ENCODE assay signal across 8 cellular contexts in genomic region chr7:74289018-74289659, GRCh38. TPM values are rescaled to one million over a fixed set of nuclear protein-coding genes. Genes with fewer than 3 reads are reported as not detected.
DNase-seq lines count a peak whose midpoint lies in the region; ATAC-seq and TF ChIP-seq lines count a peak whose summit lies in the region.

TSS of gene CLIP2 (plus strand) at chr7:74289407. CDS start at chr7:74317547, 28,140 bp downstream.

- intact Hi-C loops in adrenal gland (cut with DNase I), result no loop called here
- intact Hi-C loops in heart left ventricle (cut with DNase I), result loop anchor here in 3 of 10 donors (1.0 to 5.0 kb wide), 4 partner anchors 18 to 108 kb away; partner anchors contain the start of gene RFC2 (in 2 of the 3)
- intact Hi-C loops in thyroid gland (cut with DNase I), result no loop called here

- peak within 1 kb of the TSS; percentile 76 to 84 (median 79) for H3K27ac Mint-ChIP-seq in CD4-positive, CD25-positive, alpha-beta regulatory T cell

- H3K36me3 ChIP-seq in CD4-positive, CD25-positive, alpha-beta regulatory T cell (ENCODE audit: control insufficient read depth, insufficient read depth, low read length), result no peaks in the 10 kb centered on the region
- H3K36me3 ChIP-seq in MG63, result no peaks in the 10 kb centered on the region
- no peaks in the 10 kb centered on the region for H3K36me3 ChIP-seq in adrenal gland (replicated peaks in 1 of 2)
- H3K36me3 ChIP-seq in heart left ventricle, result no peaks in the 10 kb centered on the region
- no peaks in the 10 kb centered on the region for H3K36me3 ChIP-seq in thyroid gland

- H3K9me3 ChIP-seq in CD4-positive, CD25-positive, alpha-beta regulatory T cell (ENCODE audit: control insufficient read depth in 2 of 2, low read length in 2 of 2), result no peaks in the 10 kb centered on the region
- H3K9me3 ChIP-seq in MG63 (no peaks in the 10 kb centered on the region), adrenal gland (replicated peaks in 1 of 3) (no peaks in the 10 kb centered on the region), heart left ventricle (no peaks in the 10 kb centered on the region), thyroid gland (no peaks in the 10 kb centered on the region)

- DNase-seq in CD4-positive, CD25-positive, alpha-beta regulatory T cell, result peak; percentile 64 to 79 (median 68)
- peak; percentile 85 for DNase-seq in MG63
- peak; percentile 69 for DNase-seq in T follicular helper cell (ENCODE audit: low read depth)
- peak; percentile 75 to 87 (median 81) for DNase-seq in adrenal gland
- DNase-seq in heart left ventricle, result peak; percentile 82 to 91 (median 87)
- peak; percentile 59 for DNase-seq in pons (ENCODE audit: low spot score)
- DNase-seq in thyroid gland, result peak; percentile 73 to 81

- no peak within 1 kb of the TSS for H3K27ac ChIP-seq in CD4-positive, CD25-positive, alpha-beta regulatory T cell (ENCODE audit: insufficient read depth, low read length, poor library complexity, severe bottlenecking)
- H3K27ac ChIP-seq in adrenal gland (peak within 1 kb of the TSS in 3 of 5 donors; percentile 39 to 87 (median 76)), heart left ventricle (peak within 1 kb of the TSS in 11 of 12 donors; percentile 59 to 92 (median 75)), thyroid gland (peak within 1 kb of the TSS in 2 of 3 donors; percentile 66 to 70)

- no peaks in the 10 kb centered on the region for H3K36me3 Mint-ChIP-seq in CD4-positive, CD25-positive, alpha-beta regulatory T cell

- peak; percentile 77 to 82 for ATAC-seq in CD4-positive, CD25-positive, alpha-beta regulatory T cell (ENCODE audit: low read depth in 2 of 2)
- ATAC-seq in GM21360 (IDR thresholded peaks at IDR 0.05; ENCODE audit: unreplicated experiment) (peak; percentile 41), heart left ventricle (peak; percentile 78 to 93 (median 90))

- peak within 1 kb of the TSS; percentile 64 for H3K4me3 ChIP-seq in CD4-positive, CD25-positive, alpha-beta regulatory T cell (ENCODE audit: low read depth, low read length)
- H3K4me3 ChIP-seq in MG63 (peak within 1 kb of the TSS; percentile 54), adrenal gland (peak within 1 kb of the TSS; percentile 40 to 98 (median 50)), heart left ventricle (peak within 1 kb of the TSS; percentile 60 to 98 (median 81)), thyroid gland (replicated peaks in 1 of 3) (peak within 1 kb of the TSS in 2 of 3 donors; percentile 58 to 71)

- 0 to 2% (median 1%) methylated on average over 7 to 67 of the region's 67 CpGs for WGBS in adrenal gland, 4 donors
- WGBS in heart left ventricle, 4 donors, result 0 to 3% (median 1%) methylated on average over 11 to 67 of the region's 67 CpGs
- 1 to 4% methylated on average over 14 to 16 of the region's 67 CpGs for WGBS in thyroid gland, 2 donors

- H3K27me3 ChIP-seq in CD4-positive, CD25-positive, alpha-beta regulatory T cell (ENCODE audit: control insufficient read depth, insufficient read depth, low read length), result no peaks in the 10 kb centered on the region
- H3K27me3 ChIP-seq in MG63 (no peaks in the 10 kb centered on the region), adrenal gland (no peaks in the 10 kb centered on the region), heart left ventricle (no peaks in the 10 kb centered on the region), thyroid gland (no peaks in the 10 kb centered on the region)

- peaks cover 0 to 2% (median 0%) of the 10 kb centered on the region in 7 donors for H3K9me3 Mint-ChIP-seq in CD4-positive, CD25-positive, alpha-beta regulatory T cell

- peak in 1 of 6 experiments; percentile 36 for TF ChIP-seq CTCF in adrenal gland (IDR thresholded peaks at IDR 0.05)
- TF ChIP-seq CTCF in heart left ventricle (IDR thresholded peaks at IDR 0.05), result peak in 1 of 12 donors; percentile 3
- peak in 1 of 6 experiments; percentile 19 for TF ChIP-seq CTCF in thyroid gland (IDR thresholded peaks at IDR 0.05)

- H3K4me1 Mint-ChIP-seq in CD4-positive, CD25-positive, alpha-beta regulatory T cell, result peaks cover 0 to 32% (median 9%) of the 10 kb centered on the region in 4 donors

- TF ChIP-seq POLR2A in adrenal gland (IDR thresholded peaks at IDR 0.05) (peak; percentile 54 to 74), heart left ventricle (IDR thresholded peaks at IDR 0.05) (peak in 1 of 2 donors; percentile 39), thyroid gland (IDR thresholded peaks at IDR 0.05) (peak in 1 of 2 donors; percentile 29)

- peaks cover 19% of the 10 kb centered on the region for H3K4me1 ChIP-seq in CD4-positive, CD25-positive, alpha-beta regulatory T cell (ENCODE audit: control insufficient read depth, insufficient read depth, low read length, poor library complexity, severe bottlenecking)
- H3K4me1 ChIP-seq in adrenal gland (replicated peaks in 1 of 2) (peaks cover 17 to 28% of the 10 kb centered on the region in 2 donors), heart left ventricle (peaks cover 0 to 51% (median 28%) of the 10 kb centered on the region in 12 donors), thyroid gland (peaks cover 18 to 24% of the 10 kb centered on the region in 2 donors)

- peak within 1 kb of the TSS; percentile 86 to 97 (median 92) for H3K4me3 Mint-ChIP-seq in CD4-positive, CD25-positive, alpha-beta regulatory T cell

- peaks cover 38% of the 10 kb centered on the region for H3K27me3 Mint-ChIP-seq in CD4-positive, CD25-positive, alpha-beta regulatory T cell

RNA-seq across cellular contexts. Expression of gene CLIP2, which starts in this region (rescaled TPM):
- 2.9 TPM for total RNA-seq in CD4-positive, CD25-positive, alpha-beta regulatory T cell
- under 1 TPM; 0.09 to 0.38 (median 0.21) TPM for polyA plus RNA-seq in CD4-positive, CD25-positive, alpha-beta regulatory T cell
- total RNA-seq in MG63 (2014; rRNA removed; shearing (Covaris generic); ENCODE audit: low replicate concordance), result 6.3 and 6.9 TPM in 2 replicates
- total RNA-seq in adrenal gland, result 10 to 100 TPM; 19.8 to 48.6 (median 26.6) TPM
- polyA plus RNA-seq in adrenal gland, result 10 to 100 TPM in 1 of 3 donors, 1 to 10 TPM in 2; 6.8 to 27.7 (median 8.2) TPM
- total RNA-seq in heart left ventricle, result 10 to 100 TPM in 3 of 9 donors, 1 to 10 TPM in 6; 4.2 to 17.7 (median 9.0) TPM
- polyA plus RNA-seq in heart left ventricle, result 1 to 10 TPM; 5.9 to 9.6 TPM
- 10 to 100 TPM in 1 of 4 donors, 1 to 10 TPM in 3; 4.4 to 16.5 (median 6.7) TPM for total RNA-seq in thyroid gland

Comparison
In these comparisons a context has a peak if more than half of its experiments do, and no peak if none do; other contexts are left out.
1. RNA of gene CLIP2 (polyA plus RNA-seq): 5.9 to 9.6 TPM in heart left ventricle and 6.8 to 27.7 TPM in adrenal gland; 0.09 to 0.38 TPM in CD4-positive, CD25-positive, alpha-beta regulatory T cell; every median in the first group is over 4 times any median in the second.
2. Peak in every context shown above with its lines, with median percentiles within 50 percentile points of each other: ATAC-seq, DNase-seq and H3K4me3 ChIP-seq.